Comparison of ENCODE assay signal across 15 cellular contexts in the genomic region with DNA sequence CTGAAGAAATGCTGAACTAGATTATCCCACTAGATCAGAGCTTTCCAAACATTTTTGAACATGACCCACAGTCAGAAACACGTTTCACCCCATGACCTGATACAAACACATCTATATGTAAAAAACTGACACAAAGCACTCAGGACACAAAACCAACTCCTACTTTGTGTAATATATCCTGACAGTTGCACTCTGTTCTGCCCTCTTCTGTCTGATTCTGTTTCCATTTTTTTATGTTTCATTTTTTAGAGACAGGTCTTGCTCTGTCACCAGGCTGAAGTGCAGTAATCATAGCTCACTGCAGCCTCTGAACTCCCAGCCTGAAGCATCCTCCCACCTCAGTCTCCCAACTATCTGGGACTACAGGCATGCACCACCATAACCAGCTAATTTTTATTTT. TPM values are rescaled to one million over a fixed set of nuclear protein-coding genes. Genes with fewer than 3 reads are reported as not detected.
A peak's percentile ranks its signal among the peaks of the same experiment; 100 is the strongest.
DNase-seq lines count a peak whose midpoint lies in the region; ATAC-seq, FAIRE-seq and TF ChIP-seq lines count a peak whose summit lies in the region.
"Had no signal": no experiment of that assay in that cellular context is flagged by ENCODE, and none has a peak within 500 bp of the region (broad histone marks: within the 10 kb centered on the region; RNA-seq: fewer than 3 reads in every experiment).

No MANE protein-coding gene starts in this region.

- DNase-seq in activated naive CD4-positive, alpha-beta T cell treated with anti-CD3 and anti-CD28 coated beads, Interleukin-2, amount 50 U/mL, for 72 hours (ENCODE audit: low spot score in 2 of 2): no peak
- no peak for DNase-seq in activated naive CD4-positive, alpha-beta T cell (lab: John Stamatoyannopoulos, UW)
- no peak for DNase-seq in K562 (ENCODE audit: extremely low read depth in 1 of 4, low spot score in 3 of 4)
- DNase-seq in gastrocnemius medialis: no peak
- no peak for DNase-seq in ovary
- no peak for DNase-seq in NCI-H1436 (lab: John Stamatoyannopoulos, UW)
- DNase-seq: activated CD8-positive, alpha-beta memory T cell treated with anti-CD3 and anti-CD28 coated beads, Interleukin-2, amount 10 ng/mL, durations not matched to agents 7 days and 5 days; Caco-2; NCI-H1417; pancreas had no signal

- H3K9me1 ChIP-seq in K562 (ENCODE audit: control insufficient read depth, insufficient read depth, low read length): no peaks in the 10 kb centered on the region

- peak; percentile 11 for FAIRE-seq in K562 (lab: Jason Lieb, UNC)
- FAIRE-seq: A549, pancreas, TTC549 had no signal

- CTCF ChIA-PET in K562 (lab: Yijun Ruan, JAX; ENCODE audit: low intra/inter-chr PET ratio): no interaction called here

- H4K20me1 ChIP-seq in K562 (replicated peaks; ENCODE audit: control insufficient read depth, insufficient read depth, low read length): no peaks in the 10 kb centered on the region

- H3K4me3 ChIP-seq in K562: no peak overlapping the region
- no peak overlapping the region for H3K4me3 ChIP-seq in gastrocnemius medialis
- no peak overlapping the region for H3K4me3 ChIP-seq in ovary
- H3K4me3 ChIP-seq: A549, coronary artery, pancreas had no signal

- in situ Hi-C loops in K562 (cut with MboI): loop anchor here (25.0 kb wide), 2 partner anchors 892 to 1317 kb away; a partner anchor contains a TSS
- in situ Hi-C loops in gastrocnemius medialis (cut with MboI; ENCODE audit: low sequenced_read_pairs in 4 of 4): loop anchor here in 1 of 4 donors (25.0 kb wide), 1 partner anchor 917 kb away; a partner anchor contains a TSS

- no peaks in the 10 kb centered on the region for H3K79me2 ChIP-seq in K562 (ENCODE audit: control insufficient read depth, insufficient read depth, low read length)

- WGBS in K562 (ENCODE audit: insufficient coverage, low coverage, missing lambda C conversion rate): 12% methylated on average over 1 of the region's 1 CpG
- WGBS in ovary, 3 donors: 69 to 85% (median 77%) methylated on average over 1 of the region's 1 CpG

- no peak; a peak in 1 of 4 replicates for TF ChIP-seq RAD21 in K562 (CRISPR knock-in tag; conservative IDR thresholded peaks at IDR 0.05 in 1 of 2, IDR thresholded peaks at IDR 0.05 in 1 of 2)

- no peaks in the 10 kb centered on the region for H3K36me3 ChIP-seq in K562 (ENCODE audit: control insufficient read depth, insufficient read depth, low read length)
- no peaks in the 10 kb centered on the region for H3K36me3 ChIP-seq in gastrocnemius medialis
- no peaks in the 10 kb centered on the region for H3K36me3 ChIP-seq in ovary
- H3K36me3 ChIP-seq: pancreas had no signal

- peaks cover 5 to 17% of the 10 kb centered on the region in 2 donors for H3K36me3 Mint-ChIP-seq in activated naive CD4-positive, alpha-beta T cell treated with anti-CD3 and anti-CD28 coated beads, Interleukin-2, amount 50 U/mL, for 72 hours

- H3K9ac ChIP-seq in K562 (ENCODE audit: insufficient read depth in 1 of 2, low read depth in 2 of 2, low read length in 2 of 2): no peak overlapping the region

- peaks cover 4 to 30% of the 10 kb centered on the region in 2 donors for H3K9me3 Mint-ChIP-seq in activated naive CD4-positive, alpha-beta T cell treated with anti-CD3 and anti-CD28 coated beads, Interleukin-2, amount 50 U/mL, for 72 hours

- no peak overlapping the region for H3K27ac ChIP-seq in K562 (ENCODE audit: extremely low read depth, low read depth, low read length)
- H3K27ac ChIP-seq in gastrocnemius medialis: peak overlapping the region; percentile 84 to 85 (median 84)
- no peak overlapping the region for H3K27ac ChIP-seq in ovary
- H3K27ac ChIP-seq: A549, coronary artery, pancreas had no signal

- TF ChIP-seq CTCF in K562 (IDR thresholded peaks at IDR 0.05 in 2 of 3, conservative IDR thresholded peaks at IDR 0.05 in 1 of 3; ENCODE audit: insufficient read depth in 2 of 3, low read depth in 1 of 3, low read length in 3 of 3) (no peak), gastrocnemius medialis (IDR thresholded peaks at IDR 0.05 in 4 of 5, conservative IDR thresholded peaks at IDR 0.05 in 1 of 5) (no peak), ovary (IDR thresholded peaks at IDR 0.05) (no peak)

- TF ChIP-seq POLR2A in K562 (conservative IDR thresholded peaks at IDR 0.05): no peak
- no peak for TF ChIP-seq POLR2A in gastrocnemius medialis (IDR thresholded peaks at IDR 0.05)
- TF ChIP-seq POLR2A in ovary (IDR thresholded peaks at IDR 0.05): no peak

- no peak overlapping the region for H3K4me2 ChIP-seq in K562 (ENCODE audit: insufficient read depth, low read length)
- H3K4me2 ChIP-seq: A549 had no signal

- H3K4me1 ChIP-seq in K562 (replicated peaks in 1 of 2; ENCODE audit: control insufficient read depth in 2 of 2, insufficient read depth in 2 of 2, low read length in 2 of 2): no peaks in the 10 kb centered on the region
- peaks cover 16 to 24% of the 10 kb centered on the region in 2 donors for H3K4me1 ChIP-seq in gastrocnemius medialis
- no peaks in the 10 kb centered on the region for H3K4me1 ChIP-seq in ovary (ENCODE audit: insufficient read depth)
- H3K4me1 ChIP-seq: A549, pancreas had no signal

- POLR2A ChIA-PET in K562 (lab: Yijun Ruan, JAX): interaction anchor here (0.5 to 0.8 kb wide), 2 partner anchors 15 to 1440 kb away, joined by 3 read pairs; no protein-coding TSS in a partner anchor

- peak; percentile 51 to 58 for ATAC-seq in activated naive CD4-positive, alpha-beta T cell treated with anti-CD3 and anti-CD28 coated beads, Interleukin-2, amount 50 U/mL, for 72 hours
- ATAC-seq in HG02885 (IDR thresholded peaks at IDR 0.05; ENCODE audit: poor library complexity, unreplicated experiment) (peak; percentile 50), K562 (peak; percentile 24; the same call in 1 of the 3 replicates), gastrocnemius medialis (no peak), GM21528 (IDR thresholded peaks at IDR 0.05; ENCODE audit: low FRiP score, unreplicated experiment) (no peak)
- ATAC-seq: A549; activated CD8-positive, alpha-beta memory T cell treated with anti-CD3 and anti-CD28 coated beads, Interleukin-2, amount 10 ng/mL, durations not matched to agents 7 days and 5 days had no signal

- intact Hi-C loops in K562 (cut with micrococcal nuclease): no loop called here
- intact Hi-C loops in gastrocnemius medialis (cut with DNase I; ENCODE audit: low total_unique reads): no loop called here
- intact Hi-C loops in ovary (cut with DNase I): no loop called here

- H3K9me3 ChIP-seq in K562 (replicated peaks; ENCODE audit: control insufficient read depth, insufficient read depth, low read depth, low read length) (no peaks in the 10 kb centered on the region), gastrocnemius medialis (no peaks in the 10 kb centered on the region), ovary (no peaks in the 10 kb centered on the region)
- H3K9me3 ChIP-seq: pancreas had no signal

- H3K27me3 ChIP-seq in K562 (ENCODE audit: control insufficient read depth in 2 of 2, insufficient read depth in 2 of 2, low read length in 2 of 2): peaks cover 27 to 45% of the 10 kb centered on the region in 2 experiments; a peak in 4 of 5 replicates
- no peaks in the 10 kb centered on the region for H3K27me3 ChIP-seq in gastrocnemius medialis
- no peaks in the 10 kb centered on the region for H3K27me3 ChIP-seq in ovary

- TF ChIP-seq EP300 in K562 (IDR thresholded peaks at IDR 0.05; ENCODE audit: low read length) (no peak), ovary (IDR thresholded peaks at IDR 0.05) (no peak)

- H3K27ac Mint-ChIP-seq in activated naive CD4-positive, alpha-beta T cell treated with anti-CD3 and anti-CD28 coated beads, Interleukin-2, amount 50 U/mL, for 72 hours: no peak overlapping the region
- H3K27ac Mint-ChIP-seq: activated CD8-positive, alpha-beta memory T cell treated with anti-CD3 and anti-CD28 coated beads, Interleukin-2, amount 10 ng/mL, durations not matched to agents 7 days and 5 days had no signal

- H2AFZ ChIP-seq in K562 (ENCODE audit: low read depth, low read length): no peak overlapping the region

- no TSS peak for BruUV-seq in K562 (replicated peaks; lab: Mats Ljungman, UMichigan)

TF ChIP-seq in K562, 482 proteins besides CTCF, POLR2A, EP300 and RAD21 (continues in another document):
- TF ChIP-seq NELFE (IDR thresholded peaks at IDR 0.05; ENCODE audit: insufficient read depth, insufficient read length): no peak
- no peak for TF ChIP-seq CBX1 (IDR thresholded peaks at IDR 0.05; ENCODE audit: low read depth)
- TF ChIP-seq POU5F1 (IDR thresholded peaks at IDR 0.05; ENCODE audit: borderline replicate concordance, low read depth, low read length, partially characterized antibody): no peak
- TF ChIP-seq, protein P1, sequence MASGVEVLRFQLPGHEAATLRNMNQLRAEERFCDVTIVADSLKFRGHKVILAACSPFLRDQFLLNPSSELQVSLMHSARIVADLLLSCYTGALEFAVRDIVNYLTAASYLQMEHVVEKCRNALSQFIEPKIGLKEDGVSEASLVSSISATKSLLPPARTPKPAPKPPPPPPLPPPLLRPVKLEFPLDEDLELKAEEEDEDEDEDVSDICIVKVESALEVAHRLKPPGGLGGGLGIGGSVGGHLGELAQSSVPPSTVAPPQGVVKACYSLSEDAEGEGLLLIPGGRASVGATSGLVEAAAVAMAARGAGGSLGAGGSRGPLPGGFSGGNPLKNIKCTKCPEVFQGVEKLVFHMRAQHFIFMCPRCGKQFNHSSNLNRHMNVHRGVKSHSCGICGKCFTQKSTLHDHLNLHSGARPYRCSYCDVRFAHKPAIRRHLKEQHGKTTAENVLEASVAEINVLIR (CRISPR knock-in tag; IDR thresholded peaks at IDR 0.05): no peak

RNA-seq across cellular contexts. Expression of a gene that starts 15.8 kb away (rescaled TPM):
- total RNA-seq in activated naive CD4-positive, alpha-beta T cell treated with anti-CD3 and anti-CD28 coated beads, Interleukin-2, amount 50 U/mL, for 72 hours: 100 to 1,000 TPM in 1 of 2 donors, 10 to 100 TPM in 1; 94.3 to 111 TPM
- total RNA-seq in K562 (2011; cell fraction: chromatin; rRNA removed; ENCODE audit: low replicate concordance): not detected in 2 replicates
- not detected in 2 replicates for total RNA-seq in K562 (2011; cell fraction: nucleolus; rRNA removed)
- not detected in 2 replicates for total RNA-seq in K562 (2011; cell fraction: nucleoplasm; rRNA removed)
- total RNA-seq in K562 (2014; rRNA removed) (not detected in 2 replicates), K562 (2014; rRNA removed; fragmentation: Illumina TruSeq; extraction: Trizol) (not detected in 2 replicates), K562 (2015; rRNA removed; fragmentation: Illumina TruSeq; extraction: Trizol) (not detected in 2 replicates), K562 (2021) (0.29 and 0.51 TPM in 2 replicates), gastrocnemius medialis (10 to 100 TPM; 10.7 to 22.8 (median 11.7) TPM), ovary (10 to 100 TPM; 25.2 to 52.4 (median 42.5) TPM)
- polyA plus RNA-seq in K562 (2011; rRNA removed) (not detected in 2 replicates), K562 (2014; fragmentation: Illumina TruSeq; extraction: Trizol) (not detected in 2 replicates), K562 (2014; fragmentation: Nextera tagmentation; extraction: Ambion mirVana) (under 1 TPM in 1 of 2 experiments, not detected in 1; 0.08 TPM), K562 (2014; rRNA removed) (0.11 TPM in 1 of 2 replicates, not detected in the other), ovary (10 to 100 TPM; 61.5 to 63.1 TPM)
- not detected in 2 replicates for polyA plus RNA-seq in K562 (2011; cell fraction: cytosol; rRNA removed)
- not detected in 2 replicates for polyA plus RNA-seq in K562 (2011; cell fraction: nucleus; rRNA removed)
- polyA plus RNA-seq in K562 (2012): 0.14 and 0.19 TPM in 2 replicates
- not detected in 2 replicates for polyA minus RNA-seq in K562 (2011; rRNA and poly(A)+ RNA removed)
- not detected in 2 replicates for polyA minus RNA-seq in K562 (2011; cell fraction: cytosol; rRNA and poly(A)+ RNA removed)
- polyA minus RNA-seq in K562 (2011; cell fraction: nucleus; rRNA and poly(A)+ RNA removed): not detected in 2 replicates

Comparison
In these comparisons a context has a peak if more than half of its experiments do, and no peak if none do; other contexts are left out.
1. ATAC-seq: peak in activated naive CD4-positive, alpha-beta T cell treated with anti-CD3 and anti-CD28 coated beads, Interleukin-2, amount 50 U/mL, for 72 hours (2 of 2), HG02885 (single experiment) and K562 (single experiment); none in gastrocnemius medialis (0 of 2) and GM21528 (single experiment).
2. H3K27ac ChIP-seq: peak in gastrocnemius medialis (4 of 4); none in K562 (single experiment) and ovary (0 of 2).
3. RNA of a gene that starts 15.8 kb away (total RNA-seq): 94.3 to 111 TPM in activated naive CD4-positive, alpha-beta T cell treated with anti-CD3 and anti-CD28 coated beads, Interleukin-2, amount 50 U/mL, for 72 hours, 25.2 to 52.4 TPM in ovary and 10.7 to 22.8 TPM in gastrocnemius medialis; 0.29 to 0.51 TPM in K562; every median in the first group is over 4 times any median in the second.